1 cellular context compared by ENCODE assay signal in genomic region chr11:62536301-62536957, GRCh38.
TF ChIP-seq lines count a peak whose summit lies in the region.

No MANE protein-coding gene starts in this region.

TF ChIP-seq in WTC11, 78 proteins besides CTCF, POLR2A, EP300 and RAD21 (continued from another document):
- TF ChIP-seq FOXP4 (CRISPR knock-in tag; IDR thresholded peaks at IDR 0.05) (no peak), STAT6 (CRISPR knock-in tag; conservative IDR thresholded peaks at IDR 0.05; ENCODE audit: low read depth) (no peak), SP1 (CRISPR knock-in tag; conservative IDR thresholded peaks at IDR 0.05) (no peak)
